ENCODE assay signal across 8 cellular contexts in the genomic region with DNA sequence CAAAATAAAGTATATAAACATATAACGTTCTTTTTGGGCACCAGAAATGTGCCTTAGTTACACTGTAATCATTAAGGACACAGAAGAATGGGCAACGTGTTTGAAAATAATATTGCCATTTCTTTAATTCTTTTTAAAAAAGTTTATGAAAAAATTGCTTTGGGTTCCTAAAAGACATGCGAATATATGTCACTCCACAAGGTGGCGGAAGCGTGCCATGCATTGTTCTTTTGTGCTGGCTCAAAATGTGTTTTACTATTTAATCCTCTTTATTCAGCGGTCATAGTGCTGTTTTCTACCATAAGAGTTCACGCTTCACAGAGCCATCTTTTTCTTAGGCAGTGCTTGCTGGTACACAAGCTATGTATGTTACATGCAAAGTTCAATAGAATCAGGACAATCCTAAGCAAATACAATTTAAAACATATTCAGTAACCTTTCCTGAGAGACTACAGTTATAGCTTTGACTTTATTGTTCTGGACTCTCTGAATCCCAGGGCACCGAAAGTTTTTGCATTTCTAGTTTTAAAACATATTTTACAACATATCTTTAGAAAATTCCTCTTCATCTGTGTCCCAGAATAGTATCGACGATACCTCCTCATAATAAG.
A peak's percentile ranks its signal among the peaks of the same experiment; 100 is the strongest.
DNase-seq lines count a peak whose midpoint lies in the region; ATAC-seq and TF ChIP-seq lines count a peak whose summit lies in the region.

No MANE protein-coding gene starts in this region.

- peaks cover 5% of the 10 kb centered on the region for H3K27me3 ChIP-seq in effector memory CD4-positive, alpha-beta T cell (replicated peaks; ENCODE audit: control insufficient read depth, insufficient read depth, low read length, poor library complexity, severe bottlenecking)

- POLR2A ChIA-PET in activated CD4-positive, alpha-beta T cell treated with anti-CD3 and anti-CD28 coated beads, Interleukin-2, amount 10 ng/mL, durations not matched to agents 7 days and 5 days (lab: Charles Lee): no interaction called here

- DNase-seq in ACHN (peak; percentile 57), NCI-H345 treated with DMSO at 0.1 percent for 48 hours (lab: John Stamatoyannopoulos, UW; ENCODE audit: unreplicated experiment) (peak; percentile 46), mesothelial cell of epicardium (ENCODE audit: low spot score in 2 of 2, unreplicated experiment in 2 of 2) (peak; percentile 35 to 78)
- DNase-seq in activated CD4-positive, alpha-beta T cell treated with anti-CD3 and anti-CD28 coated beads, Interleukin-2, amount 10 ng/mL, durations not matched to agents 7 days and 5 days: peak; percentile 59
- DNase-seq in effector memory CD4-positive, alpha-beta T cell: peak in 2 of 3 donors; percentile 7 to 30
- peak; percentile 12 to 28 for DNase-seq in stimulated activated CD8-positive, alpha-beta memory T cell treated with anti-CD3 and anti-CD28 coated beads, Interleukin-4, amount 100 ng/mL, for 4 hours (ENCODE audit: low read depth in 2 of 2, low spot score in 1 of 2)

- H3K9me3 ChIP-seq in effector memory CD4-positive, alpha-beta T cell (ENCODE audit: control insufficient read depth, low read length): no peaks in the 10 kb centered on the region

- no peaks in the 10 kb centered on the region for H3K36me3 Mint-ChIP-seq in activated CD4-positive, alpha-beta T cell treated with anti-CD3 and anti-CD28 coated beads, Interleukin-2, amount 10 ng/mL, durations not matched to agents 7 days and 5 days (ENCODE audit: low read depth)
- H3K36me3 Mint-ChIP-seq in mesothelial cell of epicardium: no peaks in the 10 kb centered on the region

- ATAC-seq in GM18502 (IDR thresholded peaks at IDR 0.05; ENCODE audit: poor library complexity, unreplicated experiment) (peak; percentile 61), HG03095 (IDR thresholded peaks at IDR 0.05; ENCODE audit: unreplicated experiment) (peak; percentile 52)

- CTCF ChIA-PET in activated CD4-positive, alpha-beta T cell treated with anti-CD3 and anti-CD28 coated beads, Interleukin-2, amount 10 ng/mL, durations not matched to agents 7 days and 5 days (lab: Charles Lee): interaction anchor here (0.7 kb wide), 1 partner anchor 29 kb away, joined by 3 read pairs; no protein-coding TSS in a partner anchor

- H3K4me1 Mint-ChIP-seq in activated CD4-positive, alpha-beta T cell treated with anti-CD3 and anti-CD28 coated beads, Interleukin-2, amount 10 ng/mL, durations not matched to agents 7 days and 5 days: peaks cover 2% of the 10 kb centered on the region
- H3K4me1 Mint-ChIP-seq in mesothelial cell of epicardium: peaks cover 10% of the 10 kb centered on the region

- H3K4me1 ChIP-seq in effector memory CD4-positive, alpha-beta T cell (ENCODE audit: control insufficient read depth, insufficient read depth, low read length, poor library complexity, severe bottlenecking): no peaks in the 10 kb centered on the region

- H3K36me3 ChIP-seq in effector memory CD4-positive, alpha-beta T cell (ENCODE audit: control insufficient read depth, insufficient read depth, low read length): no peaks in the 10 kb centered on the region

- H3K9me3 Mint-ChIP-seq in activated CD4-positive, alpha-beta T cell treated with anti-CD3 and anti-CD28 coated beads, Interleukin-2, amount 10 ng/mL, durations not matched to agents 7 days and 5 days: no peaks in the 10 kb centered on the region
- no peaks in the 10 kb centered on the region for H3K9me3 Mint-ChIP-seq in mesothelial cell of epicardium

- TF ChIP-seq CTCF in mesothelial cell of epicardium (IDR thresholded peaks at IDR 0.05; ENCODE audit: unreplicated experiment): peak; percentile 93

- no peak overlapping the region for H3K4me3 Mint-ChIP-seq in activated CD4-positive, alpha-beta T cell treated with anti-CD3 and anti-CD28 coated beads, Interleukin-2, amount 10 ng/mL, durations not matched to agents 7 days and 5 days
- H3K4me3 Mint-ChIP-seq in mesothelial cell of epicardium: no peak overlapping the region

- H3K4me3 ChIP-seq in effector memory CD4-positive, alpha-beta T cell (ENCODE audit: insufficient read depth, low read depth, low read length, poor library complexity, severe bottlenecking): no peak overlapping the region

- in situ Hi-C loops in ACHN (cut with HindIII; ENCODE audit: low pct_ligation_motif_present, low pct_unique_long_range_greater_than_20kb, low sequenced_read_pairs): no loop called here

- no peak overlapping the region for H3K27ac Mint-ChIP-seq in activated CD4-positive, alpha-beta T cell treated with anti-CD3 and anti-CD28 coated beads, Interleukin-2, amount 10 ng/mL, durations not matched to agents 7 days and 5 days
- peak overlapping the region; percentile 58 for H3K27ac Mint-ChIP-seq in mesothelial cell of epicardium

- H3K27me3 Mint-ChIP-seq in activated CD4-positive, alpha-beta T cell treated with anti-CD3 and anti-CD28 coated beads, Interleukin-2, amount 10 ng/mL, durations not matched to agents 7 days and 5 days: peaks cover 5% of the 10 kb centered on the region
- no peaks in the 10 kb centered on the region for H3K27me3 Mint-ChIP-seq in mesothelial cell of epicardium (ENCODE audit: low read depth)

- no peak overlapping the region for H3K27ac ChIP-seq in effector memory CD4-positive, alpha-beta T cell (ENCODE audit: insufficient read depth, low read length, poor library complexity, severe bottlenecking)
